In genomic region chr15:85598203-85598602, GRCh38 we compare ENCODE assay signal across 17 cellular contexts.
A peak's percentile ranks its signal among the peaks of the same experiment; 100 is the strongest.
DNase-seq lines count a peak whose midpoint lies in the region; ATAC-seq and TF ChIP-seq lines count a peak whose summit lies in the region.
"Had no signal": no experiment of that assay in that cellular context is flagged by ENCODE, and none has a peak within 500 bp of the region (broad histone marks: within the 10 kb centered on the region; RNA-seq: fewer than 3 reads in every experiment).

No MANE protein-coding gene starts in this region.

- H3K27ac Mint-ChIP-seq in chondrocyte (ENCODE audit: unreplicated experiment) = peak overlapping the region; percentile 87
- H3K27ac Mint-ChIP-seq in naive thymus-derived CD8-positive, alpha-beta T cell = peak overlapping the region in 6 of 10 donors; percentile 21 to 85 (median 74)
- no peak overlapping the region for H3K27ac Mint-ChIP-seq in Calu3 (ENCODE audit: unreplicated experiment)
- H3K27ac Mint-ChIP-seq: HFFc6 had no signal

- no TSS peak for BruUV-seq in Calu3 (replicated peaks; lab: Mats Ljungman, UMichigan)

- H3K27me3 ChIP-seq in cardiac muscle cell = no peaks in the 10 kb centered on the region
- H3K27me3 ChIP-seq in stomach smooth muscle (ENCODE audit: control insufficient read depth in 1 of 2, insufficient read depth in 2 of 2, low read length in 2 of 2) = no peaks in the 10 kb centered on the region
- H3K27me3 ChIP-seq: tibial nerve had no signal

- no peak overlapping the region for H3K9ac ChIP-seq in stomach smooth muscle (ENCODE audit: low read length in 2 of 2)

- POLR2A ChIA-PET in naive thymus-derived CD8-positive, alpha-beta T cell (lab: Charles Lee) = no interaction called here

- H3K9me3 Mint-ChIP-seq in chondrocyte (ENCODE audit: low read depth) (no peaks in the 10 kb centered on the region), Calu3 (ENCODE audit: low read depth, unreplicated experiment) (no peaks in the 10 kb centered on the region)
- H3K9me3 Mint-ChIP-seq in naive thymus-derived CD8-positive, alpha-beta T cell = no peaks in the 10 kb centered on the region
- H3K9me3 Mint-ChIP-seq: activated T-helper 1 cell treated with anti-CD3 and anti-CD28 coated beads, Interleukin-12 subunit alpha, Interleukin-12 subunit beta, Interleukin-2, Interleukin-4 antibody, amounts not matched to agents 30 ng/mL and 10 ng/mL and 1 ng/mL, durations not matched to agents 14 hours and 24 hours and 36 hours; HFFc6 had no signal

- peak overlapping the region; percentile 81 for H3K27ac ChIP-seq in cardiac muscle cell
- peak overlapping the region; percentile 66 for H3K27ac ChIP-seq in stomach smooth muscle (ENCODE audit: low read length)

- no peak overlapping the region for H3K4me3 ChIP-seq in cardiac muscle cell
- H3K4me3 ChIP-seq in stomach smooth muscle (ENCODE audit: low read length in 2 of 2) = no peak overlapping the region
- H3K4me3 ChIP-seq: tibial nerve had no signal

- peaks cover 27% of the 10 kb centered on the region for H3K4me1 Mint-ChIP-seq in chondrocyte (ENCODE audit: low read depth)
- H3K4me1 Mint-ChIP-seq in naive thymus-derived CD8-positive, alpha-beta T cell = peaks cover 15 to 44% (median 39%) of the 10 kb centered on the region in 4 donors
- peaks cover 18% of the 10 kb centered on the region for H3K4me1 Mint-ChIP-seq in Calu3 (ENCODE audit: low read depth, unreplicated experiment)

- intact Hi-C loops in left cardiac atrium (cut with DNase I) = no loop called here
- intact Hi-C loops in Calu3 (cut with micrococcal nuclease; ENCODE audit: unreplicated experiment) = no loop called here

- DNase-seq in cardiac muscle cell (ENCODE audit: low read depth in 1 of 2, low spot score in 1 of 2) (peak in 1 of 2 donors; percentile 37), left cardiac atrium (no peak), chondrocyte (ENCODE audit: low spot score) (no peak), Calu3 (no peak)
- DNase-seq in naive thymus-derived CD8-positive, alpha-beta T cell = no peak
- DNase-seq in activated effector memory CD4-positive, alpha-beta T cell treated with Interleukin-2 at 50 U/mL for 16 hours = no peak
- DNase-seq: DMS 273 treated with DMSO at 0.1 percent for 48 hours, HFFc6, NCI-H2029, NCI-H526, nucleus accumbens, SW 1271 had no signal

- no peak for ATAC-seq in left cardiac atrium
- ATAC-seq in naive thymus-derived CD8-positive, alpha-beta T cell = no peak
- ATAC-seq in GM21737 (IDR thresholded peaks at IDR 0.05; ENCODE audit: unreplicated experiment) = no peak
- ATAC-seq: Panc1 had no signal

- peaks cover 1% of the 10 kb centered on the region for H3K36me3 Mint-ChIP-seq in chondrocyte (ENCODE audit: low read depth)
- peaks cover 0 to 34% (median 13%) of the 10 kb centered on the region in 3 donors for H3K36me3 Mint-ChIP-seq in naive thymus-derived CD8-positive, alpha-beta T cell
- H3K36me3 Mint-ChIP-seq in Calu3 (ENCODE audit: insufficient read depth, unreplicated experiment) = peaks cover 9% of the 10 kb centered on the region

- H3K4me3 Mint-ChIP-seq in chondrocyte (ENCODE audit: unreplicated experiment) = no peak overlapping the region
- peak overlapping the region in 3 of 10 donors; percentile 6 to 57 (median 24) for H3K4me3 Mint-ChIP-seq in naive thymus-derived CD8-positive, alpha-beta T cell
- H3K4me3 Mint-ChIP-seq in Calu3 (ENCODE audit: low read depth, unreplicated experiment) = no peak overlapping the region
- H3K4me3 Mint-ChIP-seq: HFFc6 had no signal

- CTCF ChIA-PET in Calu3 (lab: Charles Lee) = no interaction called here

- H3K36me3 ChIP-seq in cardiac muscle cell (no peaks in the 10 kb centered on the region), stomach smooth muscle (ENCODE audit: control insufficient read depth in 2 of 2, insufficient read depth in 2 of 2, low read length in 2 of 2) (peaks cover 1 to 2% of the 10 kb centered on the region in 2 donors)
- H3K36me3 ChIP-seq: tibial nerve had no signal

- TF ChIP-seq CTCF in cardiac muscle cell (IDR thresholded peaks at IDR 0.05; ENCODE audit: low read depth, low read length) = no peak
- no peak for TF ChIP-seq CTCF in chondrocyte (IDR thresholded peaks at IDR 0.05)
- TF ChIP-seq CTCF in Calu3 (IDR thresholded peaks at IDR 0.05; ENCODE audit: unreplicated experiment) = no peak

- H3K27me3 Mint-ChIP-seq in chondrocyte (ENCODE audit: low read depth) (no peaks in the 10 kb centered on the region), Calu3 (ENCODE audit: unreplicated experiment) (no peaks in the 10 kb centered on the region)
- no peaks in the 10 kb centered on the region for H3K27me3 Mint-ChIP-seq in naive thymus-derived CD8-positive, alpha-beta T cell

- H3K4me1 ChIP-seq in cardiac muscle cell (ENCODE audit: low read depth) (peaks cover 21% of the 10 kb centered on the region), stomach smooth muscle (ENCODE audit: control insufficient read depth, insufficient read depth, low read length) (peaks cover 15% of the 10 kb centered on the region)

- H3K9me3 ChIP-seq in cardiac muscle cell (ENCODE audit: low read depth) (no peaks in the 10 kb centered on the region), stomach smooth muscle (ENCODE audit: control insufficient read depth in 2 of 2, low read length in 2 of 2) (no peaks in the 10 kb centered on the region)
- H3K9me3 ChIP-seq: tibial nerve had no signal
